ENCODE assay signal across 8 cellular contexts in genomic region chr19:48739400-48739825, GRCh38. TPM values are rescaled to one million over a fixed set of nuclear protein-coding genes. Genes with fewer than 3 reads are reported as not detected.
DNase-seq lines count a peak whose midpoint lies in the region; ATAC-seq and TF ChIP-seq lines count a peak whose summit lies in the region.

No MANE protein-coding gene starts in this region.

- no peaks in the 10 kb centered on the region for H3K9me3 ChIP-seq in cardiac muscle cell (ENCODE audit: low read depth)
- H3K9me3 ChIP-seq in lower lobe of right lung, result no peaks in the 10 kb centered on the region
- no peaks in the 10 kb centered on the region for H3K9me3 ChIP-seq in upper lobe of right lung

- peak overlapping the region; percentile 87 for H3K4me3 ChIP-seq in cardiac muscle cell
- peak overlapping the region; percentile 67 for H3K4me3 ChIP-seq in lower lobe of right lung
- peak overlapping the region; percentile 63 for H3K4me3 ChIP-seq in upper lobe of right lung

- intact Hi-C loops in left cardiac atrium (cut with DNase I) (loop anchor here in 1 of 2 donors (10.0 kb wide), 1 partner anchor 65 kb away; the partner anchor contains the start of gene NTN5), lower lobe of right lung (cut with DNase I) (no loop called here), upper lobe of right lung (cut with DNase I) (no loop called here)

- H3K36me3 ChIP-seq in cardiac muscle cell (no peaks in the 10 kb centered on the region), lower lobe of right lung (no peaks in the 10 kb centered on the region), upper lobe of right lung (no peaks in the 10 kb centered on the region)

- ATAC-seq in left cardiac atrium, result no peak
- ATAC-seq in lower lobe of right lung, result peak in 1 of 2 donors; percentile 2
- ATAC-seq in upper lobe of right lung, result no peak

- no peak for TF ChIP-seq CTCF in cardiac muscle cell (IDR thresholded peaks at IDR 0.05; ENCODE audit: low read depth, low read length)
- TF ChIP-seq CTCF in lower lobe of right lung (IDR thresholded peaks at IDR 0.05), result no peak
- no peak for TF ChIP-seq CTCF in upper lobe of right lung (IDR thresholded peaks at IDR 0.05)

- H3K27me3 ChIP-seq in cardiac muscle cell (peaks cover 24% of the 10 kb centered on the region), lower lobe of right lung (ENCODE audit: low read depth) (peaks cover 8% of the 10 kb centered on the region), upper lobe of right lung (no peaks in the 10 kb centered on the region)

- no peak for DNase-seq in cardiac muscle cell (ENCODE audit: low read depth in 1 of 2, low spot score in 1 of 2)
- no peak for DNase-seq in left cardiac atrium
- DNase-seq in caudate nucleus (lab: John Stamatoyannopoulos, UW), result no peak
- DNase-seq in lower lobe of right lung, result no peak
- DNase-seq in upper lobe of right lung, result no peak
- DNase-seq in SHP77 treated with DMSO at 0.1 percent for 48 hours (lab: John Stamatoyannopoulos, UW), result no peak
- no peak for DNase-seq in activated CD8-positive, alpha-beta memory T cell treated with anti-CD3 and anti-CD28 coated beads for 24 hours
- no peak for DNase-seq in NCI-H2171 treated with DMSO at 0.1 percent for 48 hours (lab: John Stamatoyannopoulos, UW)

- H3K4me1 ChIP-seq in cardiac muscle cell (ENCODE audit: low read depth) (no peaks in the 10 kb centered on the region), lower lobe of right lung (peaks cover 17% of the 10 kb centered on the region), upper lobe of right lung (peaks cover 3% of the 10 kb centered on the region)

- no peak overlapping the region for H3K27ac ChIP-seq in cardiac muscle cell
- H3K27ac ChIP-seq in caudate nucleus (ENCODE audit: low read depth, low read length), result peak overlapping the region; percentile 52
- peak overlapping the region; percentile 81 for H3K27ac ChIP-seq in lower lobe of right lung
- peak overlapping the region; percentile 76 for H3K27ac ChIP-seq in upper lobe of right lung

RNA-seq across cellular contexts. Expression of gene RASIP1, which starts 1.0 kb away (rescaled TPM):
- total RNA-seq in cardiac muscle cell (3.2 and 5.5 TPM in 2 replicates), left cardiac atrium (10 to 100 TPM; 14.9 to 23.8 TPM), lower lobe of right lung (33.4 TPM), upper lobe of right lung (54.5 TPM)
- 1.5 and 2.9 TPM in 2 replicates for polyA plus RNA-seq in cardiac muscle cell

RNA-seq across cellular contexts. Expression of gene IZUMO1, which starts 7.3 kb away (rescaled TPM):
- total RNA-seq in cardiac muscle cell (not detected in 2 replicates), left cardiac atrium (under 1 TPM; 0.29 to 0.92 TPM), lower lobe of right lung (2.9 TPM), upper lobe of right lung (3.8 TPM)
- polyA plus RNA-seq in cardiac muscle cell, result 0.94 TPM in 1 of 2 replicates, not detected in the other

RNA-seq across cellular contexts. Expression of gene FUT1, which starts 13.0 kb away (rescaled TPM):
- total RNA-seq in cardiac muscle cell (0.14 and 0.21 TPM in 2 replicates), left cardiac atrium (1 to 10 TPM; 2.1 to 3.5 TPM), lower lobe of right lung (13.2 TPM), upper lobe of right lung (19.9 TPM)
- not detected in 2 replicates for polyA plus RNA-seq in cardiac muscle cell

RNA-seq across cellular contexts. Expression of gene FGF21, which starts 15.9 kb away (rescaled TPM):
- total RNA-seq in cardiac muscle cell (not detected in 2 replicates), left cardiac atrium (not detected), lower lobe of right lung (not detected), upper lobe of right lung (not detected)
- polyA plus RNA-seq in cardiac muscle cell, result not detected in 2 replicates

RNA-seq across cellular contexts. Expression of gene MAMSTR, which starts 19.9 kb away (rescaled TPM):
- total RNA-seq in cardiac muscle cell (3.5 and 4.7 TPM in 2 replicates), left cardiac atrium (1 to 10 TPM; 1.6 to 3.2 TPM), lower lobe of right lung (1.5 TPM), upper lobe of right lung (1.2 TPM)
- polyA plus RNA-seq in cardiac muscle cell, result 6.1 and 6.3 TPM in 2 replicates
